ENCODE assay signal across 10 cellular contexts in genomic region chr5:132260714-132261615, GRCh38. TPM values are rescaled to one million over a fixed set of nuclear protein-coding genes. Genes with fewer than 3 reads are reported as not detected.
DNase-seq lines count a peak whose midpoint lies in the region; TF ChIP-seq lines count a peak whose summit lies in the region.
"Had no signal": no experiment of that assay in that cellular context is flagged by ENCODE, and none has a peak within 500 bp of the region (broad histone marks: within the 10 kb centered on the region; RNA-seq: fewer than 3 reads in every experiment).

No MANE protein-coding gene starts in this region.

- DNase-seq in T-helper 2 cell treated with Interferon-gamma antibody and Interleukin-4, amounts not matched to agents 5 μg/mL and 100 μg/mL, for 36 hours (ENCODE audit: low spot score): peak; percentile 63
- DNase-seq in T-helper 2 cell (no peak), M059J (ENCODE audit: low read depth) (peak; percentile 98), ascending aorta (ENCODE audit: low spot score in 2 of 2) (peak in 1 of 2 donors; percentile 83), kidney glomerular epithelial cell (lab: John Stamatoyannopoulos, UW) (peak; percentile 97), NCI-H146 (lab: John Stamatoyannopoulos, UW) (no peak), NCI-H1930 (lab: John Stamatoyannopoulos, UW) (no peak)
- peak; percentile 81 for DNase-seq in stimulated activated CD8-positive, alpha-beta memory T cell treated with anti-CD3 and anti-CD28 coated beads, Interleukin-4, amount 100 ng/mL, for 48 hours

- peak overlapping the region; percentile 98 to 99 for H3K27ac ChIP-seq in ascending aorta
- H3K27ac ChIP-seq: C4-2B, VCaP had no signal

- TF ChIP-seq CTCF in ascending aorta (IDR thresholded peaks at IDR 0.05): no peak

- peaks cover 8% of the 10 kb centered on the region for H3K4me1 Mint-ChIP-seq in T-helper 2 cell treated with Interferon-gamma antibody and Interleukin-4, amounts not matched to agents 5 μg/mL and 100 μg/mL, for 36 hours (ENCODE audit: low read depth)

- no peak overlapping the region for H3K4me3 Mint-ChIP-seq in T-helper 2 cell treated with Interferon-gamma antibody and Interleukin-4, amounts not matched to agents 5 μg/mL and 100 μg/mL, for 36 hours

- no peaks in the 10 kb centered on the region for H3K36me3 Mint-ChIP-seq in T-helper 2 cell treated with Interferon-gamma antibody and Interleukin-4, amounts not matched to agents 5 μg/mL and 100 μg/mL, for 36 hours (ENCODE audit: low read depth)

- no peaks in the 10 kb centered on the region for H3K9me3 Mint-ChIP-seq in T-helper 2 cell treated with Interferon-gamma antibody and Interleukin-4, amounts not matched to agents 5 μg/mL and 100 μg/mL, for 36 hours

- intact Hi-C loops in ascending aorta (cut with DNase I): no loop called here

- no peaks in the 10 kb centered on the region for H3K27me3 ChIP-seq in ascending aorta

- peaks cover 0 to 4% of the 10 kb centered on the region in 2 donors for H3K36me3 ChIP-seq in ascending aorta

- peaks cover 24 to 62% of the 10 kb centered on the region in 2 donors for H3K4me1 ChIP-seq in ascending aorta

- no peaks in the 10 kb centered on the region for H3K9me3 ChIP-seq in ascending aorta

- peaks cover 18% of the 10 kb centered on the region for H3K27me3 Mint-ChIP-seq in T-helper 2 cell treated with Interferon-gamma antibody and Interleukin-4, amounts not matched to agents 5 μg/mL and 100 μg/mL, for 36 hours (ENCODE audit: low read depth)

- no peak overlapping the region for H3K27ac Mint-ChIP-seq in T-helper 2 cell treated with Interferon-gamma antibody and Interleukin-4, amounts not matched to agents 5 μg/mL and 100 μg/mL, for 36 hours

- peak overlapping the region in 1 of 2 donors; percentile 16 for H3K4me3 ChIP-seq in ascending aorta

RNA-seq across cellular contexts. Expression of gene PDLIM4, which starts 3.5 kb away (rescaled TPM):
- total RNA-seq in M059J (2014; rRNA removed; shearing (Covaris generic)): 11.7 and 25.0 TPM in 2 replicates
- total RNA-seq in ascending aorta: 49.1 TPM

RNA-seq across cellular contexts. Expression of gene SLC22A4, which starts 33.2 kb away (rescaled TPM):
- 6.3 and 7.5 TPM in 2 replicates for total RNA-seq in M059J (2014; rRNA removed; shearing (Covaris generic))
- 18.1 TPM for total RNA-seq in ascending aorta

RNA-seq across cellular contexts. Expression of gene P4HA2, which starts 33.3 kb away (rescaled TPM):
- 99.6 and 133 TPM in 2 replicates for total RNA-seq in M059J (2014; rRNA removed; shearing (Covaris generic))
- 22.6 TPM for total RNA-seq in ascending aorta

Comparison
In these comparisons a context has a peak if more than half of its experiments do, and no peak if none do; other contexts are left out.
1. DNase-seq: peak in T-helper 2 cell treated with Interferon-gamma antibody and Interleukin-4, amounts not matched to agents 5 μg/mL and 100 μg/mL, for 36 hours (single experiment), M059J (single experiment), kidney glomerular epithelial cell (single experiment) and stimulated activated CD8-positive, alpha-beta memory T cell treated with anti-CD3 and anti-CD28 coated beads, Interleukin-4, amount 100 ng/mL, for 48 hours (single experiment); none in T-helper 2 cell (0 of 5), NCI-H146 (single experiment) and NCI-H1930 (0 of 2).